Comparison of ENCODE assay signal across 7 cellular contexts in the genomic region with DNA sequence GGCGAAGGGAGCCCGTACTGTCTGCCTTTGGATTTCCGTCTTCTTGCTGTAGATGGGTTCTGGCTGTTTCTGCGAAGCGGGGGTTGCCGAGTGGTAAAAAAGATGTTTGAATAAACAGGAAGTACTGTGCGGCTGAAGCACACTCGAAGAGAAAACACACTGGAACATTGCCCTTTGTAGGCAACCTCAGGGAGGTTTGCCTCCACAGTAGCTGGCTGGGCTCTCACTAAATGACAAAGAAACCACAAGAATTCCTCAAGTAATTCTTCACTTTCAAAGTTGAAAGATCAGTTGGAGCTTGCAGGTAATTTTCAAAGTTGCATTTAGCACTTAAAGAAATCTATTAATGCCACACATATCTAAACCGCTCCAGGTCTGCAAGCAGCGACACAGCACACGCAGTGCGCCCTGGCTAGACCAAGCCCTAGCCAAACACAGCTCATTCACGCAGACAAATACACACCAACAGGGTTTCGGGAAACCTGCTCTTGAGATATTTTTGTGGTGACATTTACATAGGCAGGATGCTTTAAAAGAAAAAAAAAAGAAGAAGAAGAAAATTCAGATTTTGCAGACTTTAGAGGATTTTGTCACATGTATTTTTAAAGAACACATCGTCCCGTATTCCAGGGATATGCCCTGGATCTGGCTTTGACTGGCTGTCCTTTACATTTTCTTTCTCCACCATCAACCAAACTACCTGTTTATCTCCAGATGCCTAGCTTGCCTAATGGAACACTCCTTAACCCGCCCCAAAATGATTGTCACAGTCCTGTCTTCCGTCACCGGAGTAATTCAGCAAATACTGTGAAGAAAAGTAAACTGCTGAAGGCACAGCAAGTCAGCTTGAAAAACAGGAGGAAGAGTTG.
DNase-seq lines count a peak whose midpoint lies in the region; ATAC-seq and TF ChIP-seq lines count a peak whose summit lies in the region.

No MANE protein-coding gene starts in this region.

- peaks cover 4% of the 10 kb centered on the region for H3K4me1 ChIP-seq in parathyroid adenoma
- peaks cover 67% of the 10 kb centered on the region for H3K4me1 ChIP-seq in upper lobe of right lung

- H3K9me3 ChIP-seq in parathyroid adenoma (ENCODE audit: control insufficient read depth, low read length) (no peaks in the 10 kb centered on the region), upper lobe of right lung (no peaks in the 10 kb centered on the region)

- DNase-seq in SHP77 (lab: John Stamatoyannopoulos, UW) (peak; percentile 76), Right ventricle myocardium superior (peak; percentile 74), upper lobe of right lung (peak; percentile 75)
- peak; percentile 63 to 67 for DNase-seq in activated naive CD4-positive, alpha-beta T cell treated with anti-CD3 and anti-CD28 coated beads, Interleukin-2, amount 50 U/mL, for 72 hours (ENCODE audit: low spot score in 2 of 2)

- H3K4me3 ChIP-seq in parathyroid adenoma (ENCODE audit: low read depth, low read length): peak overlapping the region; percentile 56
- peak overlapping the region; percentile 58 for H3K4me3 ChIP-seq in upper lobe of right lung

- ATAC-seq in GM18870 (IDR thresholded peaks at IDR 0.05; ENCODE audit: unreplicated experiment) (peak; percentile 79), HG03354 (IDR thresholded peaks at IDR 0.05; ENCODE audit: poor library complexity, severe bottlenecking, unreplicated experiment) (peak; percentile 85), Right ventricle myocardium superior (ENCODE audit: poor library complexity) (peak; percentile 76), upper lobe of right lung (peak; percentile 91)
- ATAC-seq in activated naive CD4-positive, alpha-beta T cell treated with anti-CD3 and anti-CD28 coated beads, Interleukin-2, amount 50 U/mL, for 72 hours: peak; percentile 66 to 68

- TF ChIP-seq CTCF in parathyroid adenoma (IDR thresholded peaks at IDR 0.05) (no peak), upper lobe of right lung (IDR thresholded peaks at IDR 0.05) (no peak)

- no peaks in the 10 kb centered on the region for H3K27me3 ChIP-seq in parathyroid adenoma (ENCODE audit: control insufficient read depth, insufficient read depth, low read length)
- no peaks in the 10 kb centered on the region for H3K27me3 ChIP-seq in upper lobe of right lung

- H2AFZ ChIP-seq in parathyroid adenoma: peak overlapping the region; percentile 36

- H3K36me3 Mint-ChIP-seq in activated naive CD4-positive, alpha-beta T cell treated with anti-CD3 and anti-CD28 coated beads, Interleukin-2, amount 50 U/mL, for 72 hours: peaks cover 3 to 26% of the 10 kb centered on the region in 2 donors

- H3K9me3 Mint-ChIP-seq in activated naive CD4-positive, alpha-beta T cell treated with anti-CD3 and anti-CD28 coated beads, Interleukin-2, amount 50 U/mL, for 72 hours: no peaks in the 10 kb centered on the region

- peak overlapping the region; percentile 97 to 98 for H3K27ac Mint-ChIP-seq in activated naive CD4-positive, alpha-beta T cell treated with anti-CD3 and anti-CD28 coated beads, Interleukin-2, amount 50 U/mL, for 72 hours

- H3K36me3 ChIP-seq in parathyroid adenoma (ENCODE audit: control insufficient read depth, insufficient read depth, low read length): no peaks in the 10 kb centered on the region
- H3K36me3 ChIP-seq in upper lobe of right lung: no peaks in the 10 kb centered on the region

- intact Hi-C loops in Right ventricle myocardium superior (cut with DNase I): no loop called here
- intact Hi-C loops in upper lobe of right lung (cut with DNase I): no loop called here

- no peaks in the 10 kb centered on the region for H3K79me2 ChIP-seq in parathyroid adenoma

- H3K9ac ChIP-seq in parathyroid adenoma: no peak overlapping the region

- H3K27ac ChIP-seq in parathyroid adenoma (peak overlapping the region; percentile 38), upper lobe of right lung (peak overlapping the region; percentile 89)

- peak overlapping the region; percentile 71 for H3K4me2 ChIP-seq in parathyroid adenoma (ENCODE audit: low read length)

Comparison
In these comparisons a context has a peak if more than half of its experiments do, and no peak if none do; other contexts are left out.
1. Peak in every context shown above with its lines: DNase-seq, ATAC-seq, H3K4me3 ChIP-seq and H3K27ac ChIP-seq.